Comparison of ENCODE assay signal across 21 cellular contexts in genomic region chr3:24514139-24514538, GRCh38. TPM values are rescaled to one million over a fixed set of nuclear protein-coding genes. Genes with fewer than 3 reads are reported as not detected.
DNase-seq lines count a peak whose midpoint lies in the region; ATAC-seq, FAIRE-seq and TF ChIP-seq lines count a peak whose summit lies in the region.
"Had no signal": no experiment of that assay in that cellular context is flagged by ENCODE, and none has a peak within 500 bp of the region (broad histone marks: within the 10 kb centered on the region; RNA-seq: fewer than 3 reads in every experiment).

No MANE protein-coding gene starts in this region.

- no peak for TF ChIP-seq CTCF in osteocyte (IDR thresholded peaks at IDR 0.05)

- H3K9me3 Mint-ChIP-seq in osteocyte (ENCODE audit: unreplicated experiment) = peaks cover 5% of the 10 kb centered on the region
- H3K9me3 Mint-ChIP-seq: CD8-positive, alpha-beta T cell had no signal

- peak; percentile 9 for DNase-seq in ELR (ENCODE audit: low read depth)
- DNase-seq in LoVo (ENCODE audit: low spot score) = peak; percentile 25
- DNase-seq in osteocyte (ENCODE audit: extremely low spot score, unreplicated experiment) = no peak
- no peak for DNase-seq in KG1 (lab: John Stamatoyannopoulos, UW)
- DNase-seq in activated naive CD4-positive, alpha-beta T cell treated with anti-CD3 and anti-CD28 coated beads, Interleukin-2, amount 50 U/mL, for 16 hours = no peak
- no peak for DNase-seq in NCI-H2081 treated with DMSO at 0.1 percent for 48 hours (lab: John Stamatoyannopoulos, UW)
- DNase-seq: CD8-positive, alpha-beta T cell; COR-L47; DMS153; DMS79 treated with DMSO at 0.1 percent for 48 hours; EL; GDM1 had no signal

- no peaks in the 10 kb centered on the region for H3K36me3 Mint-ChIP-seq in osteocyte (ENCODE audit: unreplicated experiment)
- H3K36me3 Mint-ChIP-seq: CD14-positive monocyte; CD8-positive, alpha-beta T cell had no signal

- no peaks in the 10 kb centered on the region for H3K27me3 Mint-ChIP-seq in osteocyte (ENCODE audit: unreplicated experiment)

- FAIRE-seq in colon (lab: Jason Lieb, UNC) = peak; percentile 5
- FAIRE-seq: D721Med, GM12892, GM19239, HepG2, HTR-8/SVneo had no signal

- H3K4me3 Mint-ChIP-seq in osteocyte (ENCODE audit: unreplicated experiment) = no peak overlapping the region
- H3K4me3 Mint-ChIP-seq: CD14-positive monocyte; CD8-positive, alpha-beta T cell had no signal

- peak overlapping the region; percentile 50 for H3K27ac Mint-ChIP-seq in osteocyte (ENCODE audit: unreplicated experiment)
- H3K27ac Mint-ChIP-seq: CD14-positive monocyte; CD8-positive, alpha-beta T cell had no signal

- peaks cover 19% of the 10 kb centered on the region for H3K4me1 Mint-ChIP-seq in osteocyte (ENCODE audit: unreplicated experiment)

- no peak for ATAC-seq in HG03097 (IDR thresholded peaks at IDR 0.05; ENCODE audit: low FRiP score, unreplicated experiment)
- ATAC-seq: CD8-positive, alpha-beta T cell; HCT116; HepG2 had no signal

RNA-seq across cellular contexts. Expression of gene THRB, which starts 19.5 kb away (rescaled TPM):
- 3.6 and 4.6 TPM in 2 replicates for total RNA-seq in osteocyte
- total RNA-seq: CD8-positive, alpha-beta T cell had no signal

Comparison
In these comparisons a context has a peak if more than half of its experiments do, and no peak if none do; other contexts are left out.
1. DNase-seq: peak in ELR (single experiment) and LoVo (single experiment); none in osteocyte (single experiment), KG1 (single experiment), activated naive CD4-positive, alpha-beta T cell treated with anti-CD3 and anti-CD28 coated beads, Interleukin-2, amount 50 U/mL, for 16 hours (single experiment) and NCI-H2081 treated with DMSO at 0.1 percent for 48 hours (single experiment).